7 cellular contexts compared by ENCODE assay signal in genomic region chr20:63730189-63730733, GRCh38. TPM values are rescaled to one million over a fixed set of nuclear protein-coding genes. Genes with fewer than 3 reads are reported as not detected.
DNase-seq lines count a peak whose midpoint lies in the region; TF ChIP-seq lines count a peak whose summit lies in the region.
"Not testable (repeated sequence)": the region's sequence is repeated elsewhere in the genome, so short reads cannot be mapped to it uniquely, and the experiment has no call there.
"Had no signal": no experiment of that assay in that cellular context is flagged by ENCODE, and none has a peak within 500 bp of the region (broad histone marks: within the 10 kb centered on the region; RNA-seq: fewer than 3 reads in every experiment).

No MANE protein-coding gene starts in this region.

- not testable (repeated sequence) for H3K27me3 ChIP-seq in BLaER1; KMS-11 (ENCODE audit: insufficient read depth, low read depth); Peyer's patch

- H3K27ac ChIP-seq in BLaER1 (peak overlapping the region; percentile 90), KMS-11 (peak overlapping the region; percentile 98), Peyer's patch (peak overlapping the region; percentile 35 to 70 (median 52))

- TF ChIP-seq POLR2A in Peyer's patch (IDR thresholded peaks at IDR 0.05): not testable (repeated sequence)

- not testable (repeated sequence) for TF ChIP-seq CTCF in KMS-11 (conservative IDR thresholded peaks at IDR 0.05; ENCODE audit: low read depth, low read length); Peyer's patch (IDR thresholded peaks at IDR 0.05); chondrocyte (IDR thresholded peaks at IDR 0.05)

- not testable (repeated sequence) for H2AFZ ChIP-seq in KMS-11 (ENCODE audit: low read depth)

- H3K4me3 Mint-ChIP-seq in activated T-helper 1 cell treated with anti-CD3 and anti-CD28 coated beads, Interleukin-12 subunit alpha, Interleukin-12 subunit beta, Interleukin-2, Interleukin-4 antibody, amounts not matched to agents 30 ng/mL and 10 ng/mL and 1 ng/mL, durations not matched to agents 14 hours and 24 hours and 36 hours: peak overlapping the region; percentile 28
- H3K4me3 Mint-ChIP-seq in chondrocyte (ENCODE audit: unreplicated experiment): not testable (repeated sequence)

- peaks cover 37% of the 10 kb centered on the region for H3K4me1 Mint-ChIP-seq in activated T-helper 1 cell treated with anti-CD3 and anti-CD28 coated beads, Interleukin-12 subunit alpha, Interleukin-12 subunit beta, Interleukin-2, Interleukin-4 antibody, amounts not matched to agents 30 ng/mL and 10 ng/mL and 1 ng/mL, durations not matched to agents 14 hours and 24 hours and 36 hours (ENCODE audit: low read depth)
- not testable (repeated sequence) for H3K4me1 Mint-ChIP-seq in chondrocyte (ENCODE audit: low read depth)

- H3K4me3 ChIP-seq in BLaER1; KMS-11 (IDR thresholded peaks at IDR 0.05; ENCODE audit: insufficient read depth, low read depth, low read length); Peyer's patch: not testable (repeated sequence)

- H3K9me3 Mint-ChIP-seq in activated T-helper 1 cell treated with anti-CD3 and anti-CD28 coated beads, Interleukin-12 subunit alpha, Interleukin-12 subunit beta, Interleukin-2, Interleukin-4 antibody, amounts not matched to agents 30 ng/mL and 10 ng/mL and 1 ng/mL, durations not matched to agents 14 hours and 24 hours and 36 hours; chondrocyte (ENCODE audit: low read depth): not testable (repeated sequence)

- intact Hi-C loops in activated T-helper 1 cell treated with anti-CD3 and anti-CD28 coated beads, Interleukin-12 subunit alpha, Interleukin-12 subunit beta, Interleukin-2, Interleukin-4 antibody, amounts not matched to agents 30 ng/mL and 10 ng/mL and 1 ng/mL, durations not matched to agents 14 hours and 24 hours and 36 hours (cut with micrococcal nuclease): loop anchor here (2.0 to 10.0 kb wide), 4 partner anchors 23 to 245 kb away; partner anchors contain the start of genes ARFRP1, SAMD10 and TPD52L2

- peaks cover 26% of the 10 kb centered on the region for H3K79me2 ChIP-seq in KMS-11 (ENCODE audit: insufficient read depth, low read depth)

- H3K27ac Mint-ChIP-seq in activated T-helper 1 cell treated with anti-CD3 and anti-CD28 coated beads, Interleukin-12 subunit alpha, Interleukin-12 subunit beta, Interleukin-2, Interleukin-4 antibody, amounts not matched to agents 30 ng/mL and 10 ng/mL and 1 ng/mL, durations not matched to agents 14 hours and 24 hours and 36 hours: peak overlapping the region; percentile 45
- H3K27ac Mint-ChIP-seq in chondrocyte (ENCODE audit: unreplicated experiment): not testable (repeated sequence)

- not testable (repeated sequence) for H3K27me3 Mint-ChIP-seq in activated T-helper 1 cell treated with anti-CD3 and anti-CD28 coated beads, Interleukin-12 subunit alpha, Interleukin-12 subunit beta, Interleukin-2, Interleukin-4 antibody, amounts not matched to agents 30 ng/mL and 10 ng/mL and 1 ng/mL, durations not matched to agents 14 hours and 24 hours and 36 hours (ENCODE audit: insufficient read depth); chondrocyte (ENCODE audit: low read depth)

- H3K4me2 ChIP-seq in BLaER1: peak overlapping the region; percentile 81
- H3K4me2 ChIP-seq in KMS-11: peak overlapping the region; percentile 72

- peaks cover 84% of the 10 kb centered on the region for H3K4me1 ChIP-seq in BLaER1
- peaks cover 74% of the 10 kb centered on the region for H3K4me1 ChIP-seq in KMS-11 (ENCODE audit: low read depth, poor library complexity, severe bottlenecking)
- peaks cover 0 to 21% (median 16%) of the 10 kb centered on the region in 4 donors for H3K4me1 ChIP-seq in Peyer's patch

- not testable (repeated sequence) for H4K20me1 ChIP-seq in BLaER1; KMS-11 (ENCODE audit: insufficient read depth)

- DNase-seq in Peyer's patch; activated T-helper 1 cell treated with anti-CD3 and anti-CD28 coated beads, Interleukin-12 subunit alpha, Interleukin-12 subunit beta, Interleukin-2, Interleukin-4 antibody, amounts not matched to agents 30 ng/mL and 10 ng/mL and 1 ng/mL, durations not matched to agents 14 hours and 24 hours and 36 hours (ENCODE audit: low spot score): not testable (repeated sequence)
- DNase-seq in chondrocyte (ENCODE audit: low spot score) (peak; percentile 72), putamen (ENCODE audit: low spot score) (peak; percentile 72)

- H3K36me3 ChIP-seq in BLaER1 (peaks cover 45% of the 10 kb centered on the region), Peyer's patch (peaks cover 0 to 29% (median 0%) of the 10 kb centered on the region in 3 donors)
- H3K36me3 ChIP-seq in KMS-11 (ENCODE audit: insufficient read depth): not testable (repeated sequence)

- H3K36me3 Mint-ChIP-seq in activated T-helper 1 cell treated with anti-CD3 and anti-CD28 coated beads, Interleukin-12 subunit alpha, Interleukin-12 subunit beta, Interleukin-2, Interleukin-4 antibody, amounts not matched to agents 30 ng/mL and 10 ng/mL and 1 ng/mL, durations not matched to agents 14 hours and 24 hours and 36 hours (ENCODE audit: low read depth): peaks cover 31% of the 10 kb centered on the region
- H3K36me3 Mint-ChIP-seq in chondrocyte (ENCODE audit: low read depth): peaks cover 14% of the 10 kb centered on the region

- H3K9ac ChIP-seq in BLaER1: peak overlapping the region; percentile 27; the same call in 1 of the 2 replicates
- peak overlapping the region; percentile 50; the same call in 1 of the 2 replicates for H3K9ac ChIP-seq in KMS-11

- H3K9me3 ChIP-seq in BLaER1: peaks cover 20% of the 10 kb centered on the region
- not testable (repeated sequence) for H3K9me3 ChIP-seq in Peyer's patch

RNA-seq across cellular contexts. Expression of gene LIME1, which starts 6.2 kb away (rescaled TPM):
- total RNA-seq in Peyer's patch (10 to 100 TPM; 32.6 to 55.3 (median 41.0) TPM), chondrocyte (6.8 to 9.7 TPM (median 7.1 TPM) in 3 replicates)
- 12.1 TPM in 2 replicates for total RNA-seq in activated T-helper 1 cell treated with anti-CD3 and anti-CD28 coated beads, Interleukin-12 subunit alpha, Interleukin-12 subunit beta, Interleukin-2, Interleukin-4 antibody, amounts not matched to agents 30 ng/mL and 10 ng/mL and 1 ng/mL, durations not matched to agents 14 hours and 24 hours and 36 hours

RNA-seq across cellular contexts. Expression of gene SLC2A4RG, which starts 9.3 kb away (rescaled TPM):
- 10 to 100 TPM; 34.2 to 54.5 (median 40.4) TPM for total RNA-seq in Peyer's patch
- 34.7 and 38.3 TPM in 2 replicates for total RNA-seq in activated T-helper 1 cell treated with anti-CD3 and anti-CD28 coated beads, Interleukin-12 subunit alpha, Interleukin-12 subunit beta, Interleukin-2, Interleukin-4 antibody, amounts not matched to agents 30 ng/mL and 10 ng/mL and 1 ng/mL, durations not matched to agents 14 hours and 24 hours and 36 hours
- 90.7 to 105 TPM (median 101 TPM) in 3 replicates for total RNA-seq in chondrocyte

RNA-seq across cellular contexts. Expression of gene ZGPAT, which starts 22.4 kb away (rescaled TPM):
- 10 to 100 TPM; 48.9 to 67.7 (median 54.7) TPM for total RNA-seq in Peyer's patch
- total RNA-seq in activated T-helper 1 cell treated with anti-CD3 and anti-CD28 coated beads, Interleukin-12 subunit alpha, Interleukin-12 subunit beta, Interleukin-2, Interleukin-4 antibody, amounts not matched to agents 30 ng/mL and 10 ng/mL and 1 ng/mL, durations not matched to agents 14 hours and 24 hours and 36 hours: 34.5 and 36.7 TPM in 2 replicates
- total RNA-seq in chondrocyte: 19.2 to 25.6 TPM (median 20.6 TPM) in 3 replicates

RNA-seq across cellular contexts. Expression of gene ARFRP1, which starts 22.5 kb away (rescaled TPM):
- total RNA-seq in Peyer's patch (10 to 100 TPM; 39.1 to 67.6 (median 46.3) TPM), chondrocyte (37.8 to 47.4 TPM (median 39.8 TPM) in 3 replicates)
- 71.8 and 73.5 TPM in 2 replicates for total RNA-seq in activated T-helper 1 cell treated with anti-CD3 and anti-CD28 coated beads, Interleukin-12 subunit alpha, Interleukin-12 subunit beta, Interleukin-2, Interleukin-4 antibody, amounts not matched to agents 30 ng/mL and 10 ng/mL and 1 ng/mL, durations not matched to agents 14 hours and 24 hours and 36 hours

RNA-seq across cellular contexts. Expression of gene TNFRSF6B, which starts 33.8 kb away (rescaled TPM):
- 1 to 10 TPM in 3 of 4 donors, not detected in 1; 2.1 to 4.2 (median 2.7) TPM for total RNA-seq in Peyer's patch
- total RNA-seq in activated T-helper 1 cell treated with anti-CD3 and anti-CD28 coated beads, Interleukin-12 subunit alpha, Interleukin-12 subunit beta, Interleukin-2, Interleukin-4 antibody, amounts not matched to agents 30 ng/mL and 10 ng/mL and 1 ng/mL, durations not matched to agents 14 hours and 24 hours and 36 hours: not detected in 2 replicates
- total RNA-seq in chondrocyte: 0.79 to 0.99 TPM in 2 of 3 replicates, not detected in the other
- total RNA-seq: CD8-positive, alpha-beta memory T cell had no signal
